12 cellular contexts compared by ENCODE assay signal in genomic region chr6:155121699-155122098, GRCh38.
DNase-seq lines count a peak whose midpoint lies in the region; ATAC-seq and TF ChIP-seq lines count a peak whose summit lies in the region.
"Had no signal": no experiment of that assay in that cellular context is flagged by ENCODE, and none has a peak within 500 bp of the region (broad histone marks: within the 10 kb centered on the region; RNA-seq: fewer than 3 reads in every experiment).

No MANE protein-coding gene starts in this region.

- H3K79me1 ChIP-seq in IMR-90 (ENCODE audit: low read depth in 1 of 2, low read length in 2 of 2): peaks cover 0 to 7% of the 10 kb centered on the region in 2 experiments; a peak in 2 of 4 replicates

- H4K8ac ChIP-seq in IMR-90 (ENCODE audit: low read depth in 2 of 2, low read length in 2 of 2): peak overlapping the region in 1 of 2 experiments; percentile 74; a peak in 1 of 4 replicates

- H3K18ac ChIP-seq in IMR-90 (ENCODE audit: low read depth, low read length): peak overlapping the region; percentile 50; the same call in 1 of the 2 replicates

- peak; percentile 22; the same call in 1 of the 2 replicates for ATAC-seq in IMR-90 (ENCODE audit: low read depth)
- ATAC-seq: activated CD8-positive, alpha-beta T cell treated with anti-CD3 and anti-CD28 coated beads, Interleukin-2, amount 10 ng/mL, durations not matched to agents 7 days and 5 days; naive thymus-derived CD8-positive, alpha-beta T cell had no signal

- H2AFZ ChIP-seq in ACC112 (ENCODE audit: low read length, unreplicated experiment) (no peak overlapping the region), IMR-90 (replicated peaks; ENCODE audit: low read length, poor library complexity) (peak overlapping the region; percentile 82)

- no peak for TF ChIP-seq RAD21 in IMR-90 (IDR thresholded peaks at IDR 0.05; ENCODE audit: low read length)

- no peak overlapping the region; the same call in 1 of the 2 replicates for H3K56ac ChIP-seq in IMR-90 (ENCODE audit: extremely low read depth, insufficient read depth, low read length)

- BruUV-seq in IMR-90 (replicated peaks; lab: Mats Ljungman, UMichigan): no TSS peak

- H3K27ac ChIP-seq in ACC112 (ENCODE audit: low read depth, low read length) (no peak overlapping the region), IMR-90 (ENCODE audit: insufficient read depth, low read length) (no peak overlapping the region), muscle layer of duodenum (ENCODE audit: low read length) (no peak overlapping the region)
- H3K27ac ChIP-seq: BLaER1 had no signal

- H3K4me3 ChIP-seq in ACC112 (ENCODE audit: low read depth, low read length) (peak overlapping the region; percentile 56), IMR-90 (ENCODE audit: insufficient read depth, low read depth, low read length) (no peak overlapping the region), muscle layer of duodenum (ENCODE audit: low read depth in 1 of 2, low read length in 2 of 2) (peak overlapping the region; percentile 15 to 37)
- H3K4me3 ChIP-seq: BLaER1 had no signal

- CTCF ChIA-PET in IMR-90 (lab: Yijun Ruan, JAX): interaction anchor here (0.7 kb wide), 1 partner anchor 10 kb away, joined by 3 read pairs; no protein-coding TSS in a partner anchor

- 30% methylated on average over 5 of the region's 11 CpGs; no CpG with 5 or more reads in 1 of the 2 experiments for WGBS in IMR-90 (ENCODE audit: extremely low coverage in 2 of 2, insufficient read length in 1 of 2), 2 experiments

- dilution Hi-C loops in IMR-90 (cut with HindIII; ENCODE audit: low sequenced_read_pairs, unreplicated experiment): no loop called here

- intact Hi-C loops in IMR-90 (cut with micrococcal nuclease): no loop called here

- no peak overlapping the region for H2BK5ac ChIP-seq in IMR-90 (ENCODE audit: low read depth, low read length, poor library complexity, severe bottlenecking)

- H2BK15ac ChIP-seq in IMR-90 (ENCODE audit: low read depth, low read length): peak overlapping the region; percentile 3; the same call in 1 of the 3 replicates

- peak overlapping the region; percentile 60 for H2AK9ac ChIP-seq in IMR-90 (replicated peaks; ENCODE audit: low read depth, low read length, poor library complexity)

- no peak for TF ChIP-seq POLR2A in IMR-90 (IDR thresholded peaks at IDR 0.05; ENCODE audit: low read depth, low read length)

- no peaks in the 10 kb centered on the region for H4K20me1 ChIP-seq in IMR-90 (ENCODE audit: insufficient read depth, low read length)
- H4K20me1 ChIP-seq: BLaER1 had no signal

- H3K14ac ChIP-seq in IMR-90 (replicated peaks; ENCODE audit: low read depth, low read length): peak overlapping the region; percentile 62

- DNase-seq in IMR-90 (no peak), cerebellar nuclear complex (lab: John Stamatoyannopoulos, UW) (peak; percentile 7 to 30), T1000 (lab: John Stamatoyannopoulos, UW) (no peak), NCI-H1930 (lab: John Stamatoyannopoulos, UW) (no peak), D341Med (ENCODE audit: low spot score) (no peak), GM20000 (ENCODE audit: low spot score) (no peak)
- DNase-seq: activated CD8-positive, alpha-beta T cell treated with anti-CD3 and anti-CD28 coated beads, Interleukin-2, amount 10 ng/mL, durations not matched to agents 7 days and 5 days; naive thymus-derived CD8-positive, alpha-beta T cell; NCI-H1048 had no signal

- peak overlapping the region; percentile 23 for H2BK120ac ChIP-seq in IMR-90 (ENCODE audit: low read depth, low read length)

- peak overlapping the region; percentile 70; the same call in 1 of the 2 replicates for H3K4ac ChIP-seq in IMR-90 (ENCODE audit: low read depth, low read length)

- 0 out of 2 replicates have a peak, but pooled peaks cover 3% of the 10 kb centered on the region for H3K9me3 ChIP-seq in IMR-90 (ENCODE audit: control insufficient read depth, insufficient read depth, low read length)
- H3K9me3 ChIP-seq in muscle layer of duodenum (ENCODE audit: control insufficient read depth in 1 of 2, low read length in 2 of 2): no peaks in the 10 kb centered on the region
- H3K9me3 ChIP-seq: BLaER1 had no signal

- H3K27me3 ChIP-seq in ACC112 (ENCODE audit: insufficient read depth, low read length) (no peaks in the 10 kb centered on the region), IMR-90 (ENCODE audit: control insufficient read depth, insufficient read depth, low read length) (no peaks in the 10 kb centered on the region), muscle layer of duodenum (ENCODE audit: low read depth, low read length) (no peaks in the 10 kb centered on the region)
- H3K27me3 ChIP-seq: BLaER1 had no signal

- H3K4me2 ChIP-seq in IMR-90 (ENCODE audit: low read depth, low read length): peak overlapping the region; percentile 68
- H3K4me2 ChIP-seq: BLaER1 had no signal

- peak overlapping the region; percentile 70; the same call in 1 of the 2 replicates for H4K5ac ChIP-seq in IMR-90 (ENCODE audit: low read depth, low read length)

- H3K36me3 ChIP-seq in ACC112 (ENCODE audit: insufficient read depth, low read length): no peaks in the 10 kb centered on the region
- no peaks in the 10 kb centered on the region for H3K36me3 ChIP-seq in IMR-90 (ENCODE audit: control insufficient read depth, insufficient read depth, low read length)
- H3K36me3 ChIP-seq in muscle layer of duodenum (ENCODE audit: control insufficient read depth in 1 of 2, insufficient read depth in 2 of 2, low read length in 2 of 2): peaks cover 0 to under 1% of the 10 kb centered on the region in 2 donors
- H3K36me3 ChIP-seq: BLaER1 had no signal

- POLR2A ChIA-PET in IMR-90 (lab: Charles Lee; ENCODE audit: unreplicated experiment): no interaction called here

- peak overlapping the region; percentile 44 for H2BK20ac ChIP-seq in IMR-90 (ENCODE audit: low read depth, low read length)

- no peaks in the 10 kb centered on the region for H3K79me2 ChIP-seq in ACC112 (ENCODE audit: control insufficient read depth, insufficient read depth, low read length, unreplicated experiment)

- H3K4me1 ChIP-seq in ACC112 (ENCODE audit: control insufficient read depth, insufficient read depth, low read length, unreplicated experiment) (peaks cover 29% of the 10 kb centered on the region), IMR-90 (ENCODE audit: control insufficient read depth, insufficient read depth, low read length) (peaks cover 10% of the 10 kb centered on the region), muscle layer of duodenum (ENCODE audit: control insufficient read depth in 1 of 2, insufficient read depth in 2 of 2, low read length in 2 of 2) (no peaks in the 10 kb centered on the region)
- H3K4me1 ChIP-seq: BLaER1 had no signal

- peak overlapping the region; percentile 11; the same call in 1 of the 2 replicates for H4K91ac ChIP-seq in IMR-90 (ENCODE audit: insufficient read depth, low read depth, low read length)

- no peak overlapping the region for H3K23ac ChIP-seq in IMR-90 (ENCODE audit: low read depth, low read length)

- TF ChIP-seq CTCF in IMR-90 (conservative IDR thresholded peaks at IDR 0.05; ENCODE audit: low read depth, low read length) (no peak), GM20000 (IDR thresholded peaks at IDR 0.05; ENCODE audit: extremely low read depth, missing control alignments) (no peak)

- H3K9me1 ChIP-seq in IMR-90 (ENCODE audit: insufficient read depth, low read length): peaks cover 7% of the 10 kb centered on the region

- in situ Hi-C loops in IMR-90 (cut with MboI; ENCODE audit: low sequenced_read_pairs): no loop called here

- no peak overlapping the region for H3K9ac ChIP-seq in IMR-90 (ENCODE audit: low read depth, low read length)
- H3K9ac ChIP-seq: BLaER1 had no signal

- H2AK5ac ChIP-seq in IMR-90 (ENCODE audit: low read depth, low read length): no peak overlapping the region

TF ChIP-seq in IMR-90, 13 proteins besides CTCF, POLR2A, EP300 and RAD21:
- no peak for TF ChIP-seq ELK1 (IDR thresholded peaks at IDR 0.05; ENCODE audit: borderline replicate concordance, low read depth, low read length)
- no peak for TF ChIP-seq BHLHE40 (IDR thresholded peaks at IDR 0.05; ENCODE audit: low read depth, low read length)
- TF ChIP-seq USF2 (IDR thresholded peaks at IDR 0.05; ENCODE audit: low read depth, low read length): no peak
- no peak for TF ChIP-seq RFX5 (IDR thresholded peaks at IDR 0.05; ENCODE audit: low read depth, low read length)
- TF ChIP-seq MXI1 (IDR thresholded peaks at IDR 0.05; ENCODE audit: borderline replicate concordance, low read depth, low read length): no peak
- TF ChIP-seq CHD1 (IDR thresholded peaks at IDR 0.05; ENCODE audit: low read depth, low read length): no peak
TF ChIP-seq in IMR-90: peak in this region for 0.

Comparison
In these comparisons a context has a peak if more than half of its experiments do, and no peak if none do; other contexts are left out.
1. DNase-seq: peak in cerebellar nuclear complex (2 of 2); none in IMR-90 (single experiment), T1000 (single experiment), NCI-H1930 (0 of 2), D341Med (single experiment) and GM20000 (single experiment).